ENCODE assay signal across 9 cellular contexts in genomic region chr12:106288510-106289195, GRCh38. TPM values are rescaled to one million over a fixed set of nuclear protein-coding genes. Genes with fewer than 3 reads are reported as not detected.
DNase-seq lines count a peak whose midpoint lies in the region; TF ChIP-seq lines count a peak whose summit lies in the region.
"Had no signal": no experiment of that assay in that cellular context is flagged by ENCODE, and none has a peak within 500 bp of the region (broad histone marks: within the 10 kb centered on the region; RNA-seq: fewer than 3 reads in every experiment).

No MANE protein-coding gene starts in this region.

- no peak overlapping the region for H3K27ac ChIP-seq in tibial artery

- intact Hi-C loops in tibial artery (cut with DNase I; ENCODE audit: low total_unique reads): no loop called here

- no peak for TF ChIP-seq CTCF in GM13976 (IDR thresholded peaks at IDR 0.05; ENCODE audit: borderline replicate concordance, control extremely low read depth, extremely low read depth, insufficient read depth, missing control alignments)
- no peak for TF ChIP-seq CTCF in tibial artery (IDR thresholded peaks at IDR 0.05)

- H3K9me3 ChIP-seq in tibial artery: no peaks in the 10 kb centered on the region

- peaks cover 0 to under 1% of the 10 kb centered on the region in 2 donors for H3K27me3 ChIP-seq in tibial artery

- DNase-seq in AG08395 (ENCODE audit: low spot score) (peak; percentile 82), HT1080 (ENCODE audit: low read depth) (peak; percentile 84), kidney tubule cell (ENCODE audit: low spot score) (peak; percentile 87), GM13976 (ENCODE audit: low spot score) (no peak), tibial artery (no peak), occipital lobe (lab: John Stamatoyannopoulos, UW) (no peak), NCI-H774 (lab: John Stamatoyannopoulos, UW) (no peak)
- DNase-seq in activated T-helper 9 cell treated with anti-CD3 and anti-CD28 coated beads, Interleukin-2, amount 50 U/mL, for 16 hours (ENCODE audit: low read depth): peak; percentile 23

- H3K36me3 ChIP-seq in tibial artery: no peaks in the 10 kb centered on the region

- H3K4me1 ChIP-seq in tibial artery: peaks cover 0 to 2% (median 0%) of the 10 kb centered on the region in 4 donors

- no peak overlapping the region for H3K4me3 ChIP-seq in tibial artery
- H3K4me3 ChIP-seq: GM12878 had no signal

- in situ Hi-C loops in GM13976 (cut with MboI; ENCODE audit: low sequenced_read_pairs, unreplicated experiment): no loop called here

RNA-seq across cellular contexts. Expression of gene TCP11L2, which starts 13.9 kb away (rescaled TPM):
- 1.7 and 2.0 TPM in 2 replicates for total RNA-seq in HT1080 (2014; rRNA removed; shearing (Covaris generic))
- 6.5 and 8.7 TPM in 2 replicates for polyA plus RNA-seq in HT1080 (2015; cell fraction: cytosol; rRNA removed)
- 25.6 and 35.8 TPM in 2 replicates for polyA plus RNA-seq in HT1080 (2015; cell fraction: nucleus; rRNA removed)
- total RNA-seq in occipital lobe: 39.8 TPM

RNA-seq across cellular contexts. Expression of gene CKAP4, which starts 40.8 kb away (rescaled TPM):
- total RNA-seq in HT1080 (2014; rRNA removed; shearing (Covaris generic)): 66.0 and 83.0 TPM in 2 replicates
- 184 and 209 TPM in 2 replicates for polyA plus RNA-seq in HT1080 (2015; cell fraction: cytosol; rRNA removed)
- polyA plus RNA-seq in HT1080 (2015; cell fraction: nucleus; rRNA removed): 294 and 296 TPM in 2 replicates
- total RNA-seq in occipital lobe: 20.3 TPM

Comparison
In these comparisons a context has a peak if more than half of its experiments do, and no peak if none do; other contexts are left out.
1. DNase-seq: peak in AG08395 (single experiment), HT1080 (single experiment), activated T-helper 9 cell treated with anti-CD3 and anti-CD28 coated beads, Interleukin-2, amount 50 U/mL, for 16 hours (single experiment) and kidney tubule cell (single experiment); none in GM13976 (single experiment), tibial artery (0 of 2), occipital lobe (single experiment) and NCI-H774 (single experiment).
2. RNA of gene TCP11L2, which starts 13.9 kb away (total RNA-seq): 39.8 TPM in occipital lobe (single experiment); 1.7 to 2.0 TPM in HT1080; every median in the first group is over 10 times any median in the second.